Comparison of ENCODE assay signal across 8 cellular contexts in genomic region chr11:131186629-131187075, GRCh38.
A peak's percentile ranks its signal among the peaks of the same experiment; 100 is the strongest.
DNase-seq lines count a peak whose midpoint lies in the region; ATAC-seq and FAIRE-seq lines count a peak whose summit lies in the region.

No MANE protein-coding gene starts in this region.

- peaks cover 4 to 6% of the 10 kb centered on the region in 2 donors for H3K27me3 Mint-ChIP-seq in CD4-positive, alpha-beta memory T cell
- peaks cover 0 to 15% of the 10 kb centered on the region in 2 donors for H3K27me3 Mint-ChIP-seq in effector memory CD8-positive, alpha-beta T cell

- H3K4me3 Mint-ChIP-seq in CD4-positive, alpha-beta memory T cell, result no peak overlapping the region
- H3K4me3 Mint-ChIP-seq in effector memory CD8-positive, alpha-beta T cell, result no peak overlapping the region

- DNase-seq in GM18507 (ENCODE audit: extremely low spot score, insufficient read length, low read depth), result peak; percentile 28
- DNase-seq in ecto neural progenitor cell (ENCODE audit: low spot score), result peak; percentile 64
- DNase-seq in CD4-positive, alpha-beta memory T cell, result no peak
- no peak for DNase-seq in RCC 7860 (ENCODE audit: low spot score)
- no peak for DNase-seq in small intestine
- no peak for DNase-seq in effector memory CD8-positive, alpha-beta T cell

- H3K27me3 ChIP-seq in CD4-positive, alpha-beta memory T cell (ENCODE audit: insufficient read depth, low read length), result no peaks in the 10 kb centered on the region
- H3K27me3 ChIP-seq in small intestine (ENCODE audit: control insufficient read depth in 2 of 2, insufficient read depth in 2 of 2, low read length in 2 of 2), result no peaks in the 10 kb centered on the region

- CTCF ChIA-PET in CD4-positive, alpha-beta memory T cell (lab: Charles Lee; ENCODE audit: partially characterized antibody), result interaction anchor here (1.1 kb wide), 1 partner anchor 9 kb away, joined by 3 read pairs; no protein-coding TSS in a partner anchor

- no peak overlapping the region for H3K27ac Mint-ChIP-seq in CD4-positive, alpha-beta memory T cell
- H3K27ac Mint-ChIP-seq in effector memory CD8-positive, alpha-beta T cell, result no peak overlapping the region

- no peaks in the 10 kb centered on the region for H3K9me3 ChIP-seq in CD4-positive, alpha-beta memory T cell (ENCODE audit: control insufficient read depth in 1 of 2, low read length in 2 of 2)
- no peaks in the 10 kb centered on the region for H3K9me3 ChIP-seq in small intestine (ENCODE audit: control insufficient read depth, low read depth)

- no peaks in the 10 kb centered on the region for H3K4me1 Mint-ChIP-seq in CD4-positive, alpha-beta memory T cell
- H3K4me1 Mint-ChIP-seq in effector memory CD8-positive, alpha-beta T cell (ENCODE audit: low read depth in 2 of 2), result no peaks in the 10 kb centered on the region

- peak; percentile 72 for FAIRE-seq in GM18507 (lab: Jason Lieb, UNC)
- FAIRE-seq in RCC 7860 (lab: Jason Lieb, UNC), result no peak
- FAIRE-seq in small intestine (lab: Jason Lieb, UNC), result no peak

- peaks cover 0 to 2% (median 0%) of the 10 kb centered on the region in 8 donors for H3K9me3 Mint-ChIP-seq in CD4-positive, alpha-beta memory T cell
- peaks cover 0 to 1% of the 10 kb centered on the region in 2 donors for H3K9me3 Mint-ChIP-seq in effector memory CD8-positive, alpha-beta T cell

- H3K4me1 ChIP-seq in CD4-positive, alpha-beta memory T cell (ENCODE audit: insufficient read depth, low read length), result no peaks in the 10 kb centered on the region
- H3K4me1 ChIP-seq in small intestine (ENCODE audit: control insufficient read depth in 2 of 2, insufficient read depth in 1 of 2, low read depth in 1 of 2, low read length in 1 of 2), result no peaks in the 10 kb centered on the region

- H3K36me3 Mint-ChIP-seq in CD4-positive, alpha-beta memory T cell, result no peaks in the 10 kb centered on the region
- H3K36me3 Mint-ChIP-seq in effector memory CD8-positive, alpha-beta T cell (ENCODE audit: insufficient read depth), result no peaks in the 10 kb centered on the region

- intact Hi-C loops in CD4-positive, alpha-beta memory T cell (cut with micrococcal nuclease), result no loop called here

- no peak overlapping the region for H3K4me3 ChIP-seq in CD4-positive, alpha-beta memory T cell (ENCODE audit: low read length in 2 of 2)
- no peak overlapping the region for H3K4me3 ChIP-seq in small intestine (ENCODE audit: low read depth in 1 of 2, low read length in 2 of 2)

- H3K27ac ChIP-seq in CD4-positive, alpha-beta memory T cell (ENCODE audit: low read depth, low read length), result no peak overlapping the region
- H3K27ac ChIP-seq in small intestine (ENCODE audit: low read depth in 1 of 2, low read length in 1 of 2), result no peak overlapping the region

- H3K36me3 ChIP-seq in CD4-positive, alpha-beta memory T cell (ENCODE audit: insufficient read depth, low read length), result no peaks in the 10 kb centered on the region
- H3K36me3 ChIP-seq in small intestine (ENCODE audit: control insufficient read depth in 2 of 2, insufficient read depth in 2 of 2, low read length in 2 of 2), result no peaks in the 10 kb centered on the region

- peak; percentile 92 for ATAC-seq in GM19463 (IDR thresholded peaks at IDR 0.05; ENCODE audit: unreplicated experiment)
- ATAC-seq in HG03135 (IDR thresholded peaks at IDR 0.05; ENCODE audit: unreplicated experiment), result peak; percentile 95
- no peak for ATAC-seq in effector memory CD8-positive, alpha-beta T cell (replicated peaks)

- POLR2A ChIA-PET in CD4-positive, alpha-beta memory T cell (lab: Charles Lee; ENCODE audit: partially characterized antibody), result no interaction called here

- WGBS in small intestine, 3 donors, result 24 to 42% (median 39%) methylated on average over 10 of the region's 10 CpGs

Comparison
In these comparisons a context has a peak if more than half of its experiments do, and no peak if none do; other contexts are left out.
1. DNase-seq: peak in GM18507 (single experiment) and ecto neural progenitor cell (single experiment); none in CD4-positive, alpha-beta memory T cell (0 of 5), RCC 7860 (single experiment), small intestine (single experiment) and effector memory CD8-positive, alpha-beta T cell (0 of 3).